Comparison of ENCODE assay signal across 1 cellular context in genomic region chr7:155741061-155741460, GRCh38.
TF ChIP-seq lines count a peak whose summit lies in the region.

No MANE protein-coding gene starts in this region.

TF ChIP-seq in H1, 55 proteins besides CTCF, POLR2A, EP300 and RAD21 (continued from another document):
- TF ChIP-seq CHD7 (IDR thresholded peaks at IDR 0.05; ENCODE audit: insufficient replicate concordance, low read length), result no peak
- TF ChIP-seq RBBP5 (IDR thresholded peaks at IDR 0.05; ENCODE audit: borderline replicate concordance, low read depth, low read length), result no peak
- TF ChIP-seq SP1 (IDR thresholded peaks at IDR 0.05; ENCODE audit: low read depth, low read length), result peak; percentile 57; the same call in 1 of the 2 replicates
- TF ChIP-seq TAF7 (optimal IDR thresholded peaks at IDR 0.05; ENCODE audit: borderline replicate concordance, low read depth, low read length), result no peak
- no peak for TF ChIP-seq NRF1 (IDR thresholded peaks at IDR 0.05; ENCODE audit: low read depth, low read length)
- TF ChIP-seq SP2 (IDR thresholded peaks at IDR 0.05; ENCODE audit: low read length), result no peak
- peak; percentile 58; the same call in 1 of the 2 replicates for TF ChIP-seq MAFK (IDR thresholded peaks at IDR 0.05; ENCODE audit: low read depth, low read length)
- peak; percentile 83 for TF ChIP-seq BACH1 (IDR thresholded peaks at IDR 0.05; ENCODE audit: low read length)
- TF ChIP-seq POLR2AphosphoS5 (IDR thresholded peaks at IDR 0.05; ENCODE audit: low read depth, low read length), result no peak
- no peak for TF ChIP-seq SAP30 (IDR thresholded peaks at IDR 0.05; ENCODE audit: insufficient read depth, insufficient replicate concordance, low read length)
- no peak for TF ChIP-seq TEAD4 (IDR thresholded peaks at IDR 0.05; ENCODE audit: low read depth, low read length)
- no peak for TF ChIP-seq CHD1 (IDR thresholded peaks at IDR 0.05; ENCODE audit: low read depth, low read length)
- TF ChIP-seq NANOG (IDR thresholded peaks at IDR 0.05; ENCODE audit: insufficient read depth, low read depth, low read length, poor library complexity, severe bottlenecking), result no peak
